In genomic region chr1:39187276-39188046, GRCh38 we compare ENCODE assay signal across 2 cellular contexts.
TF ChIP-seq lines count a peak whose summit lies in the region.

No MANE protein-coding gene starts in this region.

TF ChIP-seq in WTC11, 78 proteins besides CTCF, POLR2A, EP300 and RAD21:
- TF ChIP-seq MXD4 (CRISPR knock-in tag; IDR thresholded peaks at IDR 0.05; ENCODE audit: borderline replicate concordance): no peak
- TF ChIP-seq SMAD3 (CRISPR knock-in tag; IDR thresholded peaks at IDR 0.05; ENCODE audit: borderline replicate concordance): no peak
- no peak for TF ChIP-seq ATF6 (CRISPR knock-in tag; IDR thresholded peaks at IDR 0.05)
- TF ChIP-seq ZNF263 (CRISPR knock-in tag; IDR thresholded peaks at IDR 0.05; ENCODE audit: low read depth): no peak
- TF ChIP-seq FOXP4 (CRISPR knock-in tag; IDR thresholded peaks at IDR 0.05): no peak
- TF ChIP-seq ZNF232 (CRISPR knock-in tag; IDR thresholded peaks at IDR 0.05): no peak
TF ChIP-seq in WTC11: peak in this region for 0.

TF ChIP-seq in endothelial cell of umbilical vein, 7 proteins besides CTCF, POLR2A, EP300 and RAD21:
- no peak for TF ChIP-seq GATA2 (IDR thresholded peaks at IDR 0.05; ENCODE audit: insufficient read depth, insufficient read length, low read depth, low read length)
- no peak for TF ChIP-seq MYC (IDR thresholded peaks at IDR 0.05; ENCODE audit: low read depth, low read length)
- TF ChIP-seq EZH2 (IDR thresholded peaks at IDR 0.05; ENCODE audit: borderline replicate concordance, low read depth, low read length, severe bottlenecking): no peak
- TF ChIP-seq POLR2AphosphoS5 (IDR thresholded peaks at IDR 0.05; ENCODE audit: insufficient read depth, low read depth, low read length): no peak
- no peak for TF ChIP-seq JUN (IDR thresholded peaks at IDR 0.05; ENCODE audit: borderline replicate concordance, insufficient read depth, insufficient read length, low read depth)
- TF ChIP-seq MAX (IDR thresholded peaks at IDR 0.05; ENCODE audit: insufficient read depth, insufficient read length): no peak
- no peak for TF ChIP-seq FOS (IDR thresholded peaks at IDR 0.05; ENCODE audit: borderline replicate concordance, insufficient read depth, low read length)
